Comparison of ENCODE assay signal across 8 cellular contexts in genomic region chr1:98051065-98051675, GRCh38.
DNase-seq lines count a peak whose midpoint lies in the region; ATAC-seq and TF ChIP-seq lines count a peak whose summit lies in the region.

No MANE protein-coding gene starts in this region.

- peak; percentile 64 for ATAC-seq in GM18517 (IDR thresholded peaks at IDR 0.05; ENCODE audit: unreplicated experiment)
- ATAC-seq in HG03439 (IDR thresholded peaks at IDR 0.05; ENCODE audit: unreplicated experiment) = peak; percentile 41
- ATAC-seq in activated CD8-positive, alpha-beta T cell treated with anti-CD3 and anti-CD28 coated beads, Interleukin-2, amount 10 ng/mL, durations not matched to agents 7 days and 5 days = no peak

- DNase-seq in AG10803 (ENCODE audit: low read depth) = peak; percentile 76
- peak; percentile 61 for DNase-seq in NCI-H774 (lab: John Stamatoyannopoulos, UW)
- DNase-seq in activated CD8-positive, alpha-beta T cell treated with anti-CD3 and anti-CD28 coated beads, Interleukin-2, amount 10 ng/mL, durations not matched to agents 7 days and 5 days = peak; percentile 81
- DNase-seq in endothelial cell (ENCODE audit: low spot score) = peak; percentile 78
- DNase-seq in myocyte (ENCODE audit: low read depth) = peak; percentile 81
- DNase-seq in substantia nigra (lab: John Stamatoyannopoulos, UW) = peak in 39 of 49 donors; percentile 14 to 77 (median 57)

- no peak overlapping the region for H3K4me3 Mint-ChIP-seq in activated CD8-positive, alpha-beta T cell treated with anti-CD3 and anti-CD28 coated beads, Interleukin-2, amount 10 ng/mL, durations not matched to agents 7 days and 5 days
- H3K4me3 Mint-ChIP-seq in endothelial cell (ENCODE audit: unreplicated experiment) = no peak overlapping the region

- no peak overlapping the region for H3K27ac ChIP-seq in substantia nigra (ENCODE audit: low read depth, low read length, poor library complexity, severe bottlenecking)

- peaks cover 78% of the 10 kb centered on the region for H3K27me3 Mint-ChIP-seq in activated CD8-positive, alpha-beta T cell treated with anti-CD3 and anti-CD28 coated beads, Interleukin-2, amount 10 ng/mL, durations not matched to agents 7 days and 5 days (ENCODE audit: low read depth)
- peaks cover 7% of the 10 kb centered on the region for H3K27me3 Mint-ChIP-seq in endothelial cell (ENCODE audit: unreplicated experiment)

- CTCF ChIA-PET in activated CD8-positive, alpha-beta T cell treated with anti-CD3 and anti-CD28 coated beads, Interleukin-2, amount 10 ng/mL, durations not matched to agents 7 days and 5 days (lab: Charles Lee) = interaction anchor here (0.7 to 4.0 kb wide), 12 partner anchors 9 to 914 kb away, joined by 3 to 23 read pairs (median 3); no protein-coding TSS in a partner anchor

- POLR2A ChIA-PET in activated CD8-positive, alpha-beta T cell treated with anti-CD3 and anti-CD28 coated beads, Interleukin-2, amount 10 ng/mL, durations not matched to agents 7 days and 5 days (lab: Charles Lee) = no interaction called here

- H3K36me3 Mint-ChIP-seq in activated CD8-positive, alpha-beta T cell treated with anti-CD3 and anti-CD28 coated beads, Interleukin-2, amount 10 ng/mL, durations not matched to agents 7 days and 5 days (ENCODE audit: low read depth) = no peaks in the 10 kb centered on the region
- H3K36me3 Mint-ChIP-seq in endothelial cell (ENCODE audit: low read depth, unreplicated experiment) = no peaks in the 10 kb centered on the region

- no peak overlapping the region for H3K27ac Mint-ChIP-seq in activated CD8-positive, alpha-beta T cell treated with anti-CD3 and anti-CD28 coated beads, Interleukin-2, amount 10 ng/mL, durations not matched to agents 7 days and 5 days
- H3K27ac Mint-ChIP-seq in endothelial cell (ENCODE audit: unreplicated experiment) = no peak overlapping the region

- no peaks in the 10 kb centered on the region for H3K9me3 Mint-ChIP-seq in activated CD8-positive, alpha-beta T cell treated with anti-CD3 and anti-CD28 coated beads, Interleukin-2, amount 10 ng/mL, durations not matched to agents 7 days and 5 days (ENCODE audit: insufficient read depth)
- H3K9me3 Mint-ChIP-seq in endothelial cell (ENCODE audit: unreplicated experiment) = no peaks in the 10 kb centered on the region

- no peak overlapping the region for H3K4me3 ChIP-seq in AG10803 (ENCODE audit: low read length)

- peak; percentile 97 for TF ChIP-seq CTCF in AG10803 (conservative IDR thresholded peaks at IDR 0.05; ENCODE audit: low read length)
- TF ChIP-seq CTCF in endothelial cell (IDR thresholded peaks at IDR 0.05; ENCODE audit: unreplicated experiment) = peak; percentile 87

- peaks cover 32% of the 10 kb centered on the region for H3K4me1 Mint-ChIP-seq in activated CD8-positive, alpha-beta T cell treated with anti-CD3 and anti-CD28 coated beads, Interleukin-2, amount 10 ng/mL, durations not matched to agents 7 days and 5 days (ENCODE audit: low read depth)
- H3K4me1 Mint-ChIP-seq in endothelial cell (ENCODE audit: unreplicated experiment) = peaks cover 23% of the 10 kb centered on the region
